ENCODE assay signal across 25 cellular contexts in genomic region chr15:89038146-89038545, GRCh38.
"Had no signal": no experiment of that assay in that cellular context is flagged by ENCODE, and none has a peak within 500 bp of the region (broad histone marks: within the 10 kb centered on the region; RNA-seq: fewer than 3 reads in every experiment).

No MANE protein-coding gene starts in this region.

- DNase-seq: activated CD4-positive, alpha-beta memory T cell treated with anti-CD3 and anti-CD28 coated beads, Interleukin-2, amount 10 ng/mL, durations not matched to agents 7 days and 5 days; activated CD4-positive, alpha-beta T cell treated with anti-CD3 and anti-CD28 coated beads for 36 hours; activated CD4-positive, alpha-beta T cell treated with anti-CD3 and anti-CD28 coated beads, Interleukin-2, amount 50 U/mL, for 1 hour; activated naive CD4-positive, alpha-beta T cell treated with anti-CD3 and anti-CD28 coated beads, Interleukin-2, amount 50 U/mL, for 16 hours; activated naive CD8-positive, alpha-beta T cell treated with anti-CD3 and anti-CD28 coated beads, Interleukin-2, amount 10 ng/mL, durations not matched to agents 7 days and 5 days; activated T-cell treated with anti-CD3 and anti-CD28 coated beads, Interleukin-2, amount 50 U/mL, for 1 hour; anterior cingulate cortex; caudate nucleus; MG63; MV-4-11; NCI-H1092 treated with DMSO at 0.1 percent for 48 hours; NCI-H1417 treated with DMSO at 0.1 percent for 48 hours; NCI-H1694; NCI-H2029; NCI-H510A treated with DMSO at 0.1 percent for 48 hours; NCI-H69; NK-92 treated with Interleukin-12 subunit alpha and Interleukin-12 subunit beta, amount 100 ng/mL, for 24 hours; SHP77 treated with DMSO at 0.1 percent for 48 hours; T-cell; T-helper 2 cell; T1000 had no signal

- H3K4me3 ChIP-seq: adrenal gland, MG63 had no signal

- FAIRE-seq: RCC 7860, TTC549 had no signal

- H3K9me3 ChIP-seq: adrenal gland, MG63 had no signal

- H3K4me1 Mint-ChIP-seq: activated CD4-positive, alpha-beta memory T cell treated with anti-CD3 and anti-CD28 coated beads, Interleukin-2, amount 10 ng/mL, durations not matched to agents 7 days and 5 days; activated CD4-positive, alpha-beta T cell treated with anti-CD3 and anti-CD28 coated beads for 36 hours; activated naive CD8-positive, alpha-beta T cell treated with anti-CD3 and anti-CD28 coated beads, Interleukin-2, amount 10 ng/mL, durations not matched to agents 7 days and 5 days; T-cell had no signal

- H3K27ac ChIP-seq: adrenal gland, VCaP had no signal

- ATAC-seq: activated CD4-positive, alpha-beta T cell treated with anti-CD3 and anti-CD28 coated beads for 36 hours; T-cell had no signal

- H3K36me3 Mint-ChIP-seq: activated naive CD8-positive, alpha-beta T cell treated with anti-CD3 and anti-CD28 coated beads, Interleukin-2, amount 10 ng/mL, durations not matched to agents 7 days and 5 days; T-cell had no signal

- H3K36me3 ChIP-seq: adrenal gland, MG63 had no signal

- H3K4me1 ChIP-seq: adrenal gland had no signal

- H3K4me3 Mint-ChIP-seq: activated CD4-positive, alpha-beta memory T cell treated with anti-CD3 and anti-CD28 coated beads, Interleukin-2, amount 10 ng/mL, durations not matched to agents 7 days and 5 days; activated CD4-positive, alpha-beta T cell treated with anti-CD3 and anti-CD28 coated beads for 36 hours; activated naive CD8-positive, alpha-beta T cell treated with anti-CD3 and anti-CD28 coated beads, Interleukin-2, amount 10 ng/mL, durations not matched to agents 7 days and 5 days; T-cell had no signal

- H3K27me3 ChIP-seq: MG63 had no signal

- H3K9me3 Mint-ChIP-seq: activated CD4-positive, alpha-beta memory T cell treated with anti-CD3 and anti-CD28 coated beads, Interleukin-2, amount 10 ng/mL, durations not matched to agents 7 days and 5 days; activated naive CD8-positive, alpha-beta T cell treated with anti-CD3 and anti-CD28 coated beads, Interleukin-2, amount 10 ng/mL, durations not matched to agents 7 days and 5 days; T-cell had no signal

- H3K27ac Mint-ChIP-seq: activated CD4-positive, alpha-beta memory T cell treated with anti-CD3 and anti-CD28 coated beads, Interleukin-2, amount 10 ng/mL, durations not matched to agents 7 days and 5 days; activated CD4-positive, alpha-beta T cell treated with anti-CD3 and anti-CD28 coated beads for 36 hours; activated naive CD8-positive, alpha-beta T cell treated with anti-CD3 and anti-CD28 coated beads, Interleukin-2, amount 10 ng/mL, durations not matched to agents 7 days and 5 days; T-cell had no signal
